In the genomic region with DNA sequence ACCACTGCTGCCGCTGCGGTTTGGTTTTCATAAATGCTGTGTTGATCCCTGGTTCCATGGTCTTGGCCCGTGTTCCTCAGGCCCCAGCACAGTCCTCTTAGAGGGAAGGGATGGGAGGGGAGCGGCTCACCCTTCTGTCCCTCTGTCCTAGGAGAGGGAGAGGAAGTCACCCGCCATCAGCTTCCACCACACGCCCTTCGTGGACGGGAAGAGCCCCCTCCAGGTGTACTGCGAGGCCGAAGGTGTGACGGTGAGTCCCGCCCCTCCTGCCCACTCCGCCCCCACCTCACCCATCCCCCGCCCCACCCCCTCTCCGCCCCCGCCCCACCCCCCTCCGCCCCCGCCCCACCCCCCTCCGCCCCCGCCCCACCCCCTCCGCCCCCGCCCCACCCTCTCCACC, we compare ENCODE assay signal across 13 cellular contexts. TPM values are rescaled to one million over a fixed set of nuclear protein-coding genes. Genes with fewer than 3 reads are reported as not detected.
DNase-seq lines count a peak whose midpoint lies in the region; ATAC-seq and TF ChIP-seq lines count a peak whose summit lies in the region.
"Had no signal": no experiment of that assay in that cellular context is flagged by ENCODE, and none has a peak within 500 bp of the region (broad histone marks: within the 10 kb centered on the region; RNA-seq: fewer than 3 reads in every experiment).

No MANE protein-coding gene starts in this region.

- peaks cover 0 to 6% (median 1%) of the 10 kb centered on the region in 3 donors for H3K27me3 Mint-ChIP-seq in CD14-positive monocyte (ENCODE audit: low read depth in 3 of 3)
- no peaks in the 10 kb centered on the region for H3K27me3 Mint-ChIP-seq in WTC11 (ENCODE audit: low read depth)
- H3K27me3 Mint-ChIP-seq: CD8-positive, alpha-beta memory T cell had no signal

- H3K4me1 Mint-ChIP-seq in CD14-positive monocyte (no peaks in the 10 kb centered on the region), WTC11 (0 out of 2 replicates have a peak, but pooled peaks cover 3% of the 10 kb centered on the region)
- H3K4me1 Mint-ChIP-seq: CD8-positive, alpha-beta memory T cell had no signal

- ATAC-seq in WTC11 (peak; percentile 27; the same call in 1 of the 2 replicates), HG03159 (IDR thresholded peaks at IDR 0.05; ENCODE audit: unreplicated experiment) (no peak)

- POLR2A ChIA-PET in WTC11 (lab: Charles Lee): no interaction called here

- no peak overlapping the region for H3K4me3 Mint-ChIP-seq in CD14-positive monocyte
- H3K4me3 Mint-ChIP-seq in WTC11: no peak overlapping the region
- H3K4me3 Mint-ChIP-seq: CD8-positive, alpha-beta memory T cell had no signal

- CTCF ChIA-PET in WTC11 (lab: Charles Lee): no interaction called here

- H3K36me3 Mint-ChIP-seq in CD14-positive monocyte (no peaks in the 10 kb centered on the region), WTC11 (no peaks in the 10 kb centered on the region)
- H3K36me3 Mint-ChIP-seq: CD8-positive, alpha-beta memory T cell had no signal

- in situ Hi-C loops in KBM-7 (cut with MboI; ENCODE audit: low pct_unique_long_range_greater_than_20kb, low sequenced_read_pairs): no loop called here

- intact Hi-C loops in CD14-positive monocyte (cut with micrococcal nuclease): no loop called here

- H3K27ac Mint-ChIP-seq in CD14-positive monocyte: no peak overlapping the region
- no peak overlapping the region for H3K27ac Mint-ChIP-seq in WTC11
- H3K27ac Mint-ChIP-seq: CD8-positive, alpha-beta memory T cell had no signal

- DNase-seq in NCI-H748 (lab: John Stamatoyannopoulos, UW; ENCODE audit: unreplicated experiment): peak; percentile 5
- no peak for DNase-seq in NCI-H748 treated with DMSO at 0.1 percent for 48 hours (lab: John Stamatoyannopoulos, UW)
- peak; percentile 27 for DNase-seq in CD14-positive monocyte (ENCODE audit: low spot score)
- DNase-seq in WTC11 (ENCODE audit: low spot score): peak; percentile 10
- DNase-seq in iPS-NIHi11 (ENCODE audit: low spot score): peak; percentile 59
- DNase-seq in KBM-7: no peak
- DNase-seq in occipital lobe (lab: John Stamatoyannopoulos, UW): no peak
- DNase-seq: MV-4-11, NCI-H1417, NCI-H187 treated with DMSO at 0.1 percent for 48 hours, NCI-H526 treated with DMSO at 0.1 percent for 48 hours had no signal

- H3K9me3 Mint-ChIP-seq in CD14-positive monocyte (no peaks in the 10 kb centered on the region), WTC11 (no peaks in the 10 kb centered on the region)
- H3K9me3 Mint-ChIP-seq: CD8-positive, alpha-beta memory T cell had no signal

- TF ChIP-seq CTCF in CD14-positive monocyte (IDR thresholded peaks at IDR 0.05) (no peak), WTC11 (IDR thresholded peaks at IDR 0.05) (no peak)

TF ChIP-seq in WTC11, 78 proteins besides CTCF, POLR2A, EP300 and RAD21 (continues in another document):
- TF ChIP-seq STAT6 (CRISPR knock-in tag; conservative IDR thresholded peaks at IDR 0.05; ENCODE audit: low read depth): no peak
- TF ChIP-seq FOXP4 (CRISPR knock-in tag; IDR thresholded peaks at IDR 0.05): no peak
- TF ChIP-seq FOXP1 (CRISPR knock-in tag; IDR thresholded peaks at IDR 0.05; ENCODE audit: borderline replicate concordance): no peak
- TF ChIP-seq, protein P1, sequence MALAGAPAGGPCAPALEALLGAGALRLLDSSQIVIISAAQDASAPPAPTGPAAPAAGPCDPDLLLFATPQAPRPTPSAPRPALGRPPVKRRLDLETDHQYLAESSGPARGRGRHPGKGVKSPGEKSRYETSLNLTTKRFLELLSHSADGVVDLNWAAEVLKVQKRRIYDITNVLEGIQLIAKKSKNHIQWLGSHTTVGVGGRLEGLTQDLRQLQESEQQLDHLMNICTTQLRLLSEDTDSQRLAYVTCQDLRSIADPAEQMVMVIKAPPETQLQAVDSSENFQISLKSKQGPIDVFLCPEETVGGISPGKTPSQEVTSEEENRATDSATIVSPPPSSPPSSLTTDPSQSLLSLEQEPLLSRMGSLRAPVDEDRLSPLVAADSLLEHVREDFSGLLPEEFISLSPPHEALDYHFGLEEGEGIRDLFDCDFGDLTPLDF (CRISPR knock-in tag; IDR thresholded peaks at IDR 0.05): no peak
- TF ChIP-seq ZMAT4 (CRISPR knock-in tag; IDR thresholded peaks at IDR 0.05): no peak
- no peak for TF ChIP-seq ZNF396 (CRISPR knock-in tag; IDR thresholded peaks at IDR 0.05; ENCODE audit: borderline replicate concordance)
- TF ChIP-seq GABPB1 (CRISPR knock-in tag; IDR thresholded peaks at IDR 0.05): no peak
- no peak for TF ChIP-seq NR3C1 (CRISPR knock-in tag; conservative IDR thresholded peaks at IDR 0.05; ENCODE audit: low read depth)
- TF ChIP-seq ELF4 (CRISPR knock-in tag; IDR thresholded peaks at IDR 0.05; ENCODE audit: low read depth): no peak
- TF ChIP-seq, protein P2, sequence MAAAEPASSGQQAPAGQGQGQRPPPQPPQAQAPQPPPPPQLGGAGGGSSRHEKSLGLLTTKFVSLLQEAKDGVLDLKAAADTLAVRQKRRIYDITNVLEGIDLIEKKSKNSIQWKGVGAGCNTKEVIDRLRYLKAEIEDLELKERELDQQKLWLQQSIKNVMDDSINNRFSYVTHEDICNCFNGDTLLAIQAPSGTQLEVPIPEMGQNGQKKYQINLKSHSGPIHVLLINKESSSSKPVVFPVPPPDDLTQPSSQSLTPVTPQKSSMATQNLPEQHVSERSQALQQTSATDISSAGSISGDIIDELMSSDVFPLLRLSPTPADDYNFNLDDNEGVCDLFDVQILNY (CRISPR knock-in tag; IDR thresholded peaks at IDR 0.05): no peak
- TF ChIP-seq, protein P3, sequence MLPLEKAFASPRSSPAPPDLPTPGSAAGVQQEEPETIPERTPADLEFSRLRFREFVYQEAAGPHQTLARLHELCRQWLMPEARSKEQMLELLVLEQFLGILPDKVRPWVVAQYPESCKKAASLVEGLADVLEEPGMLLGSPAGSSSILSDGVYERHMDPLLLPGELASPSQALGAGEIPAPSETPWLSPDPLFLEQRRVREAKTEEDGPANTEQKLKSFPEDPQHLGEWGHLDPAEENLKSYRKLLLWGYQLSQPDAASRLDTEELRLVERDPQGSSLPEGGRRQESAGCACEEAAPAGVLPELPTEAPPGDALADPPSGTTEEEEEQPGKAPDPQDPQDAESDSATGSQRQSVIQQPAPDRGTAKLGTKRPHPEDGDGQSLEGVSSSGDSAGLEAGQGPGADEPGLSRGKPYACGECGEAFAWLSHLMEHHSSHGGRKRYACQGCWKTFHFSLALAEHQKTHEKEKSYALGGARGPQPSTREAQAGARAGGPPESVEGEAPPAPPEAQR (CRISPR knock-in tag; IDR thresholded peaks at IDR 0.05): no peak
- TF ChIP-seq, protein P4, sequence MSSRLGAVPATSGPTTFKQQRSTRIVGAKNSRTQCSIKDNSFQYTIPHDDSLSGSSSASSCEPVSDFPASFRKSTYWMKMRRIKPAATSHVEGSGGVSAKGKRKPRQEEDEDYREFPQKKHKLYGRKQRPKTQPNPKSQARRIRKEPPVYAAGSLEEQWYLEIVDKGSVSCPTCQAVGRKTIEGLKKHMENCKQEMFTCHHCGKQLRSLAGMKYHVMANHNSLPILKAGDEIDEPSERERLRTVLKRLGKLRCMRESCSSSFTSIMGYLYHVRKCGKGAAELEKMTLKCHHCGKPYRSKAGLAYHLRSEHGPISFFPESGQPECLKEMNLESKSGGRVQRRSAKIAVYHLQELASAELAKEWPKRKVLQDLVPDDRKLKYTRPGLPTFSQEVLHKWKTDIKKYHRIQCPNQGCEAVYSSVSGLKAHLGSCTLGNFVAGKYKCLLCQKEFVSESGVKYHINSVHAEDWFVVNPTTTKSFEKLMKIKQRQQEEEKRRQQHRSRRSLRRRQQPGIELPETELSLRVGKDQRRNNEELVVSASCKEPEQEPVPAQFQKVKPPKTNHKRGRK (CRISPR knock-in tag; IDR thresholded peaks at IDR 0.05; ENCODE audit: borderline replicate concordance): no peak
- no peak for TF ChIP-seq ETV6 (CRISPR knock-in tag; IDR thresholded peaks at IDR 0.05)
- no peak for TF ChIP-seq ZNF138 (CRISPR knock-in tag; conservative IDR thresholded peaks at IDR 0.05)

RNA-seq across cellular contexts. Expression of gene DPYSL4, which starts 37.5 kb away (rescaled TPM):
- not detected for polyA plus RNA-seq in CD14-positive monocyte
- total RNA-seq in WTC11 (2021) (16.8 to 18.1 TPM (median 17.0 TPM) in 3 replicates), occipital lobe (40.6 TPM)
- polyA plus RNA-seq: CD8-positive, alpha-beta memory T cell had no signal

Comparison
In these comparisons a context has a peak if more than half of its experiments do, and no peak if none do; other contexts are left out.
1. DNase-seq: peak in NCI-H748 (single experiment), CD14-positive monocyte (single experiment), WTC11 (single experiment) and iPS-NIHi11 (single experiment); none in NCI-H748 treated with DMSO at 0.1 percent for 48 hours (single experiment), KBM-7 (single experiment) and occipital lobe (single experiment).